27 cellular contexts compared by ENCODE assay signal in genomic region chr1:49294539-49294938, GRCh38.
"Had no signal": no experiment of that assay in that cellular context is flagged by ENCODE, and none has a peak within 500 bp of the region (broad histone marks: within the 10 kb centered on the region; RNA-seq: fewer than 3 reads in every experiment).

No MANE protein-coding gene starts in this region.

- DNase-seq: Karpas-422, KBM-7, MM.1S, MV-4-11, NCI-H1092, NCI-H1105, NCI-H1417 treated with DMSO at 0.1 percent for 48 hours, NCI-H1436 treated with DMSO at 0.1 percent for 48 hours, NCI-H1694 treated with DMSO at 0.1 percent for 48 hours, NCI-H187 treated with DMSO at 0.1 percent for 48 hours, NCI-H2029, NCI-H2081, NCI-H2171 treated with DMSO at 0.1 percent for 48 hours, NCI-H226, NCI-H446 treated with DMSO at 0.1 percent for 48 hours, NCI-H510A, NCI-H524, NCI-H526, NCI-H69, NCI-H748 treated with DMSO at 0.1 percent for 48 hours, NCI-H82, Peyer's patch, Right ventricle myocardium superior, RPMI8226, SHP77 treated with DMSO at 0.1 percent for 48 hours, SK-N-SH, SW 1271 had no signal
